37 cellular contexts compared by ENCODE assay signal in genomic region chr14:72625689-72626088, GRCh38.
"Had no signal": no experiment of that assay in that cellular context is flagged by ENCODE, and none has a peak within 500 bp of the region (broad histone marks: within the 10 kb centered on the region; RNA-seq: fewer than 3 reads in every experiment).

No MANE protein-coding gene starts in this region.

- H3K4me1 ChIP-seq: adrenal gland, body of pancreas, colonic mucosa, esophagus squamous epithelium, left lung, lower lobe of right lung, pancreas, prostate gland, thyroid gland, upper lobe of left lung, vagina had no signal

- H3K4me3 Mint-ChIP-seq: activated CD8-positive, alpha-beta T cell treated with anti-CD3 and anti-CD28 coated beads for 36 hours; activated naive CD8-positive, alpha-beta T cell; activated T-cell treated with anti-CD3 and anti-CD28 coated beads, Interleukin-2, amount 50 U/mL, for 72 hours; naive thymus-derived CD8-positive, alpha-beta T cell; neural crest cell; stimulated activated memory B cell treated with anti-CD40 and anti-IgM and Interleukin-4, amounts not matched to agents 10 μg/mL and 1 μg/mL and 100 μg/mL, for 72 hours; stimulated activated naive CD8-positive, alpha-beta T cell treated with anti-CD3 and anti-CD28 coated beads, Interleukin-15, amount 100 ng/mL, for 72 hours had no signal

- H3K27me3 Mint-ChIP-seq: activated naive CD8-positive, alpha-beta T cell; stimulated activated memory B cell treated with anti-CD40 and anti-IgM and Interleukin-4, amounts not matched to agents 10 μg/mL and 1 μg/mL and 100 μg/mL, for 72 hours; stimulated activated naive CD8-positive, alpha-beta T cell treated with anti-CD3 and anti-CD28 coated beads, Interleukin-15, amount 100 ng/mL, for 72 hours had no signal

- H3K4me3 ChIP-seq: adrenal gland, body of pancreas, colonic mucosa, esophagus squamous epithelium, left lung, lower lobe of right lung, pancreas, prostate gland, skin epidermis, thyroid gland, upper lobe of left lung, vagina had no signal

- ATAC-seq: activated CD8-positive, alpha-beta T cell treated with anti-CD3 and anti-CD28 coated beads for 36 hours; body of pancreas; left lung; lower lobe of right lung; naive thymus-derived CD8-positive, alpha-beta T cell; pancreas; sciatic nerve; stimulated activated memory B cell treated with anti-CD40 and anti-IgM and Interleukin-4, amounts not matched to agents 10 μg/mL and 1 μg/mL and 100 μg/mL, for 72 hours; stimulated activated naive CD8-positive, alpha-beta T cell treated with anti-CD3 and anti-CD28 coated beads, Interleukin-15, amount 100 ng/mL, for 72 hours had no signal

- H3K36me3 ChIP-seq: adrenal gland, colonic mucosa, esophagus squamous epithelium, left lung, lower lobe of right lung, pancreas, prostate gland, thyroid gland, upper lobe of left lung, vagina, WERI-Rb-1 had no signal

- H3K36me3 Mint-ChIP-seq: activated naive CD8-positive, alpha-beta T cell had no signal

- H3K27me3 ChIP-seq: adrenal gland, body of pancreas, colonic mucosa, esophagus squamous epithelium, left lung, pancreas, thyroid gland, upper lobe of left lung, vagina had no signal

- H3K4me1 Mint-ChIP-seq: neural crest cell; stimulated activated memory B cell treated with anti-CD40 and anti-IgM and Interleukin-4, amounts not matched to agents 10 μg/mL and 1 μg/mL and 100 μg/mL, for 72 hours; stimulated activated naive CD8-positive, alpha-beta T cell treated with anti-CD3 and anti-CD28 coated beads, Interleukin-15, amount 100 ng/mL, for 72 hours had no signal

- H3K9me3 ChIP-seq: adrenal gland, body of pancreas, colonic mucosa, pancreas, prostate gland, thyroid gland, vagina had no signal

- DNase-seq: activated CD4-positive, alpha-beta T cell treated with anti-CD3 and anti-CD28 coated beads for 1 hour; activated CD4-positive, alpha-beta T cell treated with anti-CD3 and anti-CD28 coated beads, Interleukin-2, amount 50 U/mL, for 1 hour; activated CD8-positive, alpha-beta T cell treated with anti-CD3 and anti-CD28 coated beads for 36 hours; activated effector memory CD4-positive, alpha-beta T cell treated with Interleukin-2 at 50 U/mL for 16 hours; activated naive CD4-positive, alpha-beta T cell treated with Interleukin-2 at 50 U/mL for 16 hours; activated T-cell treated with anti-CD3 and anti-CD28 coated beads, Interleukin-2, amount 50 U/mL, for 72 hours; adrenal gland; aorta; body of pancreas; cerebellar nuclear complex; colonic mucosa; effector CD8-positive, alpha-beta T cell; esophagus squamous epithelium; glutamatergic neuron; left lung; lower lobe of right lung; mesenchymal stem cell; naive thymus-derived CD8-positive, alpha-beta T cell; nucleus accumbens; pancreas; retina; stimulated activated CD4-positive, alpha-beta T cell treated with anti-CD3 and anti-CD28 coated beads, Interleukin-12 subunit alpha, Interleukin-12 subunit beta, amount 100 ng/mL, for 4 hours; stimulated activated CD4-positive, alpha-beta T cell treated with anti-CD3 and anti-CD28 coated beads, Interleukin-4, amount 100 ng/mL, for 1 hour; stimulated activated naive CD8-positive, alpha-beta T cell treated with anti-CD3 and anti-CD28 coated beads, Interleukin-15, amount 100 ng/mL, for 72 hours; substantia nigra; T1000; thyroid gland; upper lobe of left lung; WERI-Rb-1 had no signal

- H3K27ac ChIP-seq: adrenal gland, body of pancreas, colonic mucosa, epithelial cell of prostate, esophagus squamous epithelium, left lung, lower lobe of right lung, pancreas, prostate gland, skin epidermis, thyroid gland, upper lobe of left lung, vagina, WERI-Rb-1 had no signal

- H3K27ac Mint-ChIP-seq: activated CD8-positive, alpha-beta T cell treated with anti-CD3 and anti-CD28 coated beads for 36 hours; activated naive CD8-positive, alpha-beta T cell; activated T-cell treated with anti-CD3 and anti-CD28 coated beads, Interleukin-2, amount 50 U/mL, for 72 hours; naive thymus-derived CD8-positive, alpha-beta T cell; stimulated activated memory B cell treated with anti-CD40 and anti-IgM and Interleukin-4, amounts not matched to agents 10 μg/mL and 1 μg/mL and 100 μg/mL, for 72 hours; stimulated activated naive CD8-positive, alpha-beta T cell treated with anti-CD3 and anti-CD28 coated beads, Interleukin-15, amount 100 ng/mL, for 72 hours had no signal
